24 cellular contexts compared by ENCODE assay signal in the genomic region with DNA sequence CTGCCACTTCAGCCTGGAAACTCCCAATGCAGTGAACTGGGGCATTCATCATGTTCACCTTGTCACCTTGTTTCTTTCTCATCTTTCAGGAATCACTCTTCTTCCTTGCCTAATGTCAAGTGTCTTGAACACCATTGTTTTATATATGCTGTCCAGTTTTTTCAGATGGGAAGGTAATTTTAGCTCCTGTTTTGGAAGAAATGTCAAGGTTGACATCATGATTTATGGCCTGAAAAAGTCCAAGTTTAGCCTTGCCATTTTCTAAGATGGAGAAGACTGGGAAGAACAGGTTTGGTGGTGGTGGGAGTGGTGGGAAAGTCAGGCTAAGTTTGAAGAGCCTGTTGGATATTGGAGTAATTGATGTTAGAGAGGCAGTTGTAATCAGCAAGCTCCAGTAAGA.
"Had no signal": no experiment of that assay in that cellular context is flagged by ENCODE, and none has a peak within 500 bp of the region (broad histone marks: within the 10 kb centered on the region; RNA-seq: fewer than 3 reads in every experiment).

No MANE protein-coding gene starts in this region.

- H3K27me3 Mint-ChIP-seq: dendritic cell treated with granulocyte-macrophage colony-stimulating factor and Interleukin-4, amounts not matched to agents 40 ng/mL and 50 ng/mL, for 4 days; effector memory CD8-positive, alpha-beta T cell; naive B cell had no signal

- DNase-seq: colonic mucosa; cortex of kidney; effector CD8-positive, alpha-beta T cell; effector memory CD8-positive, alpha-beta T cell; endodermal cell; erythroblast; esophagus squamous epithelium; foreskin fibroblast; foreskin melanocyte; gastrocnemius medialis; glutamatergic neuron; head of caudate nucleus; heart right ventricle; hippocampal formation; left colon; left lung; left ventricle myocardium superior; lower lobe of right lung; mesenchymal stem cell; mucosa of descending colon; naive B cell had no signal

- H3K27ac Mint-ChIP-seq: dendritic cell treated with granulocyte-macrophage colony-stimulating factor and Interleukin-4, amounts not matched to agents 40 ng/mL and 50 ng/mL, for 4 days; effector memory CD8-positive, alpha-beta T cell; endodermal cell; mesothelial cell of epicardium; naive B cell had no signal

- H3K4me1 Mint-ChIP-seq: endodermal cell, mesothelial cell of epicardium had no signal

- H3K9me3 Mint-ChIP-seq: dendritic cell treated with granulocyte-macrophage colony-stimulating factor and Interleukin-4, amounts not matched to agents 40 ng/mL and 50 ng/mL, for 4 days; effector memory CD8-positive, alpha-beta T cell; endodermal cell had no signal

- ATAC-seq: effector memory CD8-positive, alpha-beta T cell; esophagus mucosa; gastrocnemius medialis; heart right ventricle; left colon; left lung; left ventricle myocardium superior; lower lobe of right lung; mucosa of descending colon had no signal

- H3K4me3 Mint-ChIP-seq: dendritic cell treated with granulocyte-macrophage colony-stimulating factor and Interleukin-4, amounts not matched to agents 40 ng/mL and 50 ng/mL, for 4 days; effector memory CD8-positive, alpha-beta T cell; endodermal cell; mesothelial cell of epicardium had no signal
